Comparison of ENCODE assay signal across 16 cellular contexts in the genomic region with DNA sequence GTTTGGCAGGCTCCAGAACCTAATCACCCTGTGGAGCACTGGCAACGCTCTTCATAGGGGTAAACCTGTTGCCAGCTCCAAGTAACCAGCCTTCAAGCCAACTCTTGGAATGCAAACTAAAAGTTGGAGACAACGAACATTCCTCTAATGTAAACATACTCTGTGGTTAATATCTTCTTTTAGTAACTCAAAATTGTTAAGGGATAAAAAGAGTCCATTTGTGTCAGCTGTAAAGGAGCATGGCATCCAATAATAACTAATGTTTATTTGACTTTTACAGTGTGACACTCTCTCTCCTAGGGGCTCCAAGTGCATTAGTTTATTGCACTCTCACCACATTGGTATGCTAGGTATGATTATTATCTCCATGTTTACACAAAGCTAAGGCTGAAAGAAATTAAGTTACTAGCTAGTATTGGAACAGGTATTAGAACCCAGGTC. TPM values are rescaled to one million over a fixed set of nuclear protein-coding genes. Genes with fewer than 3 reads are reported as not detected.
DNase-seq lines count a peak whose midpoint lies in the region; ATAC-seq and TF ChIP-seq lines count a peak whose summit lies in the region.
"Had no signal": no experiment of that assay in that cellular context is flagged by ENCODE, and none has a peak within 500 bp of the region (broad histone marks: within the 10 kb centered on the region; RNA-seq: fewer than 3 reads in every experiment).

No MANE protein-coding gene starts in this region.

- H3K9me3 Mint-ChIP-seq in HFFc6: no peaks in the 10 kb centered on the region
- H3K9me3 Mint-ChIP-seq: activated T-cell treated with anti-CD3 and anti-CD28 coated beads, Interleukin-2, amount 50 U/mL, for 72 hours; IgD-negative memory B cell; memory B cell had no signal

- no peak overlapping the region for H3K27ac ChIP-seq in effector memory CD4-positive, alpha-beta T cell (ENCODE audit: insufficient read depth, low read length, poor library complexity, severe bottlenecking)
- H3K27ac ChIP-seq: tibial nerve had no signal

- peaks cover 49% of the 10 kb centered on the region for H3K4me1 Mint-ChIP-seq in HFFc6 (ENCODE audit: low read depth)

- H3K4me1 ChIP-seq in effector memory CD4-positive, alpha-beta T cell (ENCODE audit: control insufficient read depth, insufficient read depth, low read length, poor library complexity, severe bottlenecking): no peaks in the 10 kb centered on the region

- H3K36me3 Mint-ChIP-seq in HFFc6 (ENCODE audit: low read depth): no peaks in the 10 kb centered on the region
- H3K36me3 Mint-ChIP-seq: brain, IgD-negative memory B cell, memory B cell had no signal

- H3K27me3 ChIP-seq in effector memory CD4-positive, alpha-beta T cell (replicated peaks; ENCODE audit: control insufficient read depth, insufficient read depth, low read length, poor library complexity, severe bottlenecking): peaks cover 8% of the 10 kb centered on the region
- H3K27me3 ChIP-seq: tibial nerve had no signal

- no peak overlapping the region for H3K4me3 ChIP-seq in fibroblast of the aortic adventitia (ENCODE audit: low read depth, low read length)
- H3K4me3 ChIP-seq in effector memory CD4-positive, alpha-beta T cell (ENCODE audit: insufficient read depth, low read depth, low read length, poor library complexity, severe bottlenecking): no peak overlapping the region
- H3K4me3 ChIP-seq: tibial nerve had no signal

- peak; percentile 25 for ATAC-seq in SK-N-SH treated with all-trans-retinoic acid at 6 μM for 48 hours
- no peak for ATAC-seq in HG02973 (IDR thresholded peaks at IDR 0.05; ENCODE audit: unreplicated experiment)
- ATAC-seq: activated CD4-positive, alpha-beta T cell treated with anti-CD3 and anti-CD28 coated beads for 36 hours; activated T-cell treated with anti-CD3 and anti-CD28 coated beads, Interleukin-2, amount 50 U/mL, for 72 hours had no signal

- no peak overlapping the region; the same call in 1 of the 2 replicates for H3K27ac Mint-ChIP-seq in HFFc6
- H3K27ac Mint-ChIP-seq: activated CD4-positive, alpha-beta T cell treated with anti-CD3 and anti-CD28 coated beads for 36 hours; activated T-cell treated with anti-CD3 and anti-CD28 coated beads, Interleukin-2, amount 50 U/mL, for 72 hours; brain; IgD-negative memory B cell; memory B cell had no signal

- TF ChIP-seq CTCF in HFFc6 (IDR thresholded peaks at IDR 0.05) (no peak), fibroblast of the aortic adventitia (IDR thresholded peaks at IDR 0.05; ENCODE audit: insufficient read depth, low read length) (no peak)

- H3K36me3 ChIP-seq in effector memory CD4-positive, alpha-beta T cell (ENCODE audit: control insufficient read depth, insufficient read depth, low read length): no peaks in the 10 kb centered on the region
- H3K36me3 ChIP-seq: tibial nerve had no signal

- no peaks in the 10 kb centered on the region for H3K9me3 ChIP-seq in effector memory CD4-positive, alpha-beta T cell (ENCODE audit: control insufficient read depth, low read length)
- H3K9me3 ChIP-seq: tibial nerve had no signal

- H3K27me3 Mint-ChIP-seq in HFFc6 (ENCODE audit: insufficient read depth): no peaks in the 10 kb centered on the region; the same call in 1 of the 2 replicates

- peak; percentile 82 for DNase-seq in A172 (ENCODE audit: low spot score)
- peak; percentile 58 for DNase-seq in HFFc6
- peak; percentile 62 for DNase-seq in fibroblast of the aortic adventitia (ENCODE audit: low read depth)
- DNase-seq in UCSD-AML1 (lab: John Stamatoyannopoulos, UW; ENCODE audit: unreplicated experiment): no peak
- no peak for DNase-seq in NCI-H146 treated with DMSO at 0.1 percent for 48 hours (lab: John Stamatoyannopoulos, UW; ENCODE audit: unreplicated experiment)
- no peak for DNase-seq in effector memory CD4-positive, alpha-beta T cell
- DNase-seq: activated CD4-positive, alpha-beta T cell treated with anti-CD3 and anti-CD28 coated beads for 36 hours; activated T-cell treated with anti-CD3 and anti-CD28 coated beads, Interleukin-2, amount 50 U/mL, for 72 hours; NCI-H187 treated with DMSO at 0.1 percent for 48 hours; stimulated activated CD4-positive, alpha-beta T cell treated with anti-CD3 and anti-CD28 coated beads, Interleukin-15, amount 100 ng/mL, for 24 hours had no signal

- no peak overlapping the region for H3K4me3 Mint-ChIP-seq in HFFc6
- H3K4me3 Mint-ChIP-seq: activated CD4-positive, alpha-beta T cell treated with anti-CD3 and anti-CD28 coated beads for 36 hours; activated T-cell treated with anti-CD3 and anti-CD28 coated beads, Interleukin-2, amount 50 U/mL, for 72 hours; brain; IgD-negative memory B cell; memory B cell had no signal

TF ChIP-seq in SK-N-SH treated with all-trans-retinoic acid at 6 μM for 48 hours, 23 proteins besides CTCF, POLR2A, EP300 and RAD21:
- TF ChIP-seq ZFP30 (CRISPR knock-in tag; IDR thresholded peaks at IDR 0.05) (no peak), TCF4 (CRISPR knock-in tag; IDR thresholded peaks at IDR 0.05; ENCODE audit: borderline replicate concordance) (no peak), GLIS3 (CRISPR knock-in tag; IDR thresholded peaks at IDR 0.05) (no peak), ISL1 (CRISPR knock-in tag; IDR thresholded peaks at IDR 0.05) (peak; percentile 63)

RNA-seq across cellular contexts. Expression of gene AMOTL1, which starts 31.0 kb away (rescaled TPM):
- total RNA-seq in A172 (2014; rRNA removed; shearing (Covaris generic)): 10.8 and 12.2 TPM in 2 replicates
- total RNA-seq in HFFc6 (2021; fragmentation: NEBNext Ultra II Directional; extraction: Animal tissue kit (Norgen Biotek cat#: 25700)): 10 to 100 TPM; 43.1 to 65.9 (median 48.4) TPM
- 29.4 and 64.7 TPM in 2 replicates for total RNA-seq in fibroblast of the aortic adventitia (ENCODE audit: low replicate concordance)

Comparison
In these comparisons a context has a peak if more than half of its experiments do, and no peak if none do; other contexts are left out.
1. DNase-seq: peak in A172 (single experiment), HFFc6 (single experiment) and fibroblast of the aortic adventitia (single experiment); none in UCSD-AML1 (single experiment), NCI-H146 treated with DMSO at 0.1 percent for 48 hours (single experiment) and effector memory CD4-positive, alpha-beta T cell (0 of 3).